ENCODE assay signal across 1 cellular context in genomic region chr1:56170784-56171320, GRCh38.
TF ChIP-seq lines count a peak whose summit lies in the region.

No MANE protein-coding gene starts in this region.

TF ChIP-seq in H1, 55 proteins besides CTCF, POLR2A, EP300 and RAD21 (continued from another document):
- no peak for TF ChIP-seq CBX5 (IDR thresholded peaks at IDR 0.05; ENCODE audit: low read depth, low read length)
- no peak for TF ChIP-seq JUND (IDR thresholded peaks at IDR 0.05; ENCODE audit: low read length)
- no peak for TF ChIP-seq BACH1 (IDR thresholded peaks at IDR 0.05; ENCODE audit: low read length)
- no peak for TF ChIP-seq ZNF274 (IDR thresholded peaks at IDR 0.05; ENCODE audit: borderline replicate concordance, extremely low read depth, low read length)
- no peak for TF ChIP-seq SUZ12 (IDR thresholded peaks at IDR 0.05; ENCODE audit: low read length)
- no peak for TF ChIP-seq SP1 (IDR thresholded peaks at IDR 0.05; ENCODE audit: low read depth, low read length)
- TF ChIP-seq SP2 (IDR thresholded peaks at IDR 0.05; ENCODE audit: low read length): no peak
- TF ChIP-seq TBP (IDR thresholded peaks at IDR 0.05; ENCODE audit: low read depth, low read length): no peak
- no peak for TF ChIP-seq RNF2 (IDR thresholded peaks at IDR 0.05; ENCODE audit: borderline replicate concordance, low read depth, low read length, missing control alignments, poor library complexity, severe bottlenecking)
- TF ChIP-seq CTBP2 (IDR thresholded peaks at IDR 0.05; ENCODE audit: borderline replicate concordance, insufficient read depth, insufficient read length, low read length): no peak
- no peak for TF ChIP-seq NRF1 (IDR thresholded peaks at IDR 0.05; ENCODE audit: low read depth, low read length)
- TF ChIP-seq GTF2F1 (IDR thresholded peaks at IDR 0.05; ENCODE audit: borderline replicate concordance, low read depth, low read length): no peak
- no peak for TF ChIP-seq CREB1 (IDR thresholded peaks at IDR 0.05)
- no peak for TF ChIP-seq HDAC6 (IDR thresholded peaks at IDR 0.05; ENCODE audit: low read depth, low read length)
- TF ChIP-seq CBX8 (IDR thresholded peaks at IDR 0.05; ENCODE audit: borderline replicate concordance, low read depth, low read length): no peak
- no peak for TF ChIP-seq CHD1 (IDR thresholded peaks at IDR 0.05; ENCODE audit: low read depth, low read length)
- no peak for TF ChIP-seq MAFK (IDR thresholded peaks at IDR 0.05; ENCODE audit: low read depth, low read length)
- TF ChIP-seq SIRT6 (IDR thresholded peaks at IDR 0.05; ENCODE audit: low read length): no peak
